In genomic region chr18:12394428-12394827, GRCh38 we compare ENCODE assay signal across 8 cellular contexts. TPM values are rescaled to one million over a fixed set of nuclear protein-coding genes. Genes with fewer than 3 reads are reported as not detected.
DNase-seq lines count a peak whose midpoint lies in the region; ATAC-seq and TF ChIP-seq lines count a peak whose summit lies in the region.

No MANE protein-coding gene starts in this region.

- TF ChIP-seq POLR2A in thyroid gland (IDR thresholded peaks at IDR 0.05) = no peak

- TF ChIP-seq CTCF in C4-2B (conservative IDR thresholded peaks at IDR 0.05) = peak; percentile 28
- TF ChIP-seq CTCF in GM20000 (IDR thresholded peaks at IDR 0.05; ENCODE audit: extremely low read depth, missing control alignments) = peak; percentile 18
- peak; percentile 43 for TF ChIP-seq CTCF in WERI-Rb-1 (IDR thresholded peaks at IDR 0.05; ENCODE audit: low read depth, low read length)
- peak in 1 of 6 experiments; percentile 18 for TF ChIP-seq CTCF in thyroid gland (IDR thresholded peaks at IDR 0.05)
- no peak for TF ChIP-seq CTCF in omental fat pad (IDR thresholded peaks at IDR 0.05)

- WGBS in thyroid gland, 2 donors = 58 to 75% methylated on average over 8 of the region's 8 CpGs

- DNase-seq in GM20000 (ENCODE audit: low spot score) (no peak), WERI-Rb-1 (no peak), left lobe of liver (ENCODE audit: low spot score) (no peak), thyroid gland (no peak), omental fat pad (ENCODE audit: low spot score) (no peak), anterior cingulate cortex (lab: John Stamatoyannopoulos, UW) (no peak)

- H3K27ac ChIP-seq in C4-2B (no peak overlapping the region), WERI-Rb-1 (no peak overlapping the region), thyroid gland (no peak overlapping the region)

- H3K4me3 ChIP-seq in WERI-Rb-1 (ENCODE audit: low read depth, low read length) (no peak overlapping the region), thyroid gland (replicated peaks in 1 of 3) (no peak overlapping the region)

- H3K4me1 ChIP-seq in thyroid gland = no peaks in the 10 kb centered on the region

- no peaks in the 10 kb centered on the region for H3K9me3 ChIP-seq in WERI-Rb-1 (ENCODE audit: severe bottlenecking)
- H3K9me3 ChIP-seq in thyroid gland = no peaks in the 10 kb centered on the region

- ATAC-seq in left lobe of liver (peak; percentile 47), HG03159 (IDR thresholded peaks at IDR 0.05; ENCODE audit: unreplicated experiment) (no peak), omental fat pad (ENCODE audit: low FRiP score) (no peak)

- H3K27me3 ChIP-seq in WERI-Rb-1 (ENCODE audit: insufficient read depth, low read depth, severe bottlenecking) (no peaks in the 10 kb centered on the region), thyroid gland (no peaks in the 10 kb centered on the region)

- no peaks in the 10 kb centered on the region for H3K36me3 ChIP-seq in WERI-Rb-1
- no peaks in the 10 kb centered on the region for H3K36me3 ChIP-seq in thyroid gland

- intact Hi-C loops in thyroid gland (cut with DNase I) = loop anchor here (10.0 kb wide), 1 partner anchor 130 kb away; no protein-coding TSS in a partner anchor

RNA-seq across cellular contexts. Expression of gene PRELID3A, which starts 13.3 kb away (rescaled TPM):
- total RNA-seq in left lobe of liver (0.18 TPM), thyroid gland (1 to 10 TPM; 1.6 to 6.2 (median 3.2) TPM), omental fat pad (1 to 10 TPM; 2.6 to 5.4 (median 4.0) TPM)

RNA-seq across cellular contexts. Expression of gene AFG3L2, which starts 17.4 kb away (rescaled TPM):
- 34.6 TPM for total RNA-seq in left lobe of liver
- total RNA-seq in thyroid gland = 10 to 100 TPM; 60.9 to 92.4 (median 84.7) TPM
- 10 to 100 TPM; 36.4 to 64.0 (median 40.1) TPM for total RNA-seq in omental fat pad

Comparison
In these comparisons a context has a peak if more than half of its experiments do, and no peak if none do; other contexts are left out.
1. CTCF ChIP-seq: peak in C4-2B (single experiment), GM20000 (single experiment) and WERI-Rb-1 (single experiment); none in omental fat pad (0 of 3).